Comparison of ENCODE assay signal across 18 cellular contexts in the genomic region with DNA sequence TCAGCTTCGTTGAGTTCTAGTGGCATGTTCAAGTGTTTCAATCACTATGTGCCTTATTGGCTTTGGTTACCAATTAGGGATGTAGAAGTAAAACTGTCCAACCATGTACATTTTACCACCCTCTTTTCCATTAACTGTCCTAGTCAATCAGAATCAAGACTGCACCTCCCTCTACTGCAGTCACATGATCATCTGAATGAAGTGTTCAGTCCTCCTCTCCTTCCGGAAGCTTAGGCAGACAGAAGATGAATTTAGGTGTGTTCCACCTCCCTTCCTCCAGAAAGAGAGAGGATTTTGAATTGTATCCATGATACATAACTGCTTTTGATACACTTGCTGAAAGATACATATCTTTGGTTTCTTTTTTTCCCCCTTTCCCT.
DNase-seq lines count a peak whose midpoint lies in the region; ATAC-seq, FAIRE-seq and TF ChIP-seq lines count a peak whose summit lies in the region.
"Had no signal": no experiment of that assay in that cellular context is flagged by ENCODE, and none has a peak within 500 bp of the region (broad histone marks: within the 10 kb centered on the region; RNA-seq: fewer than 3 reads in every experiment).

No MANE protein-coding gene starts in this region.

- no peaks in the 10 kb centered on the region for H3K27me3 ChIP-seq in gastrocnemius medialis
- no peaks in the 10 kb centered on the region for H3K27me3 ChIP-seq in upper lobe of left lung
- H3K27me3 ChIP-seq: breast epithelium had no signal

- ATAC-seq in gastrocnemius medialis = no peak
- no peak for ATAC-seq in upper lobe of left lung (ENCODE audit: low FRiP score in 2 of 2)

- FAIRE-seq in H54 (lab: Jason Lieb, UNC) = peak; percentile 76
- FAIRE-seq: frontal cortex had no signal

- TF ChIP-seq CTCF in gastrocnemius medialis (IDR thresholded peaks at IDR 0.05 in 4 of 5, conservative IDR thresholded peaks at IDR 0.05 in 1 of 5) (no peak), upper lobe of left lung (IDR thresholded peaks at IDR 0.05) (no peak)

- H3K4me1 ChIP-seq in gastrocnemius medialis = peaks cover 12 to 13% of the 10 kb centered on the region in 2 donors
- H3K4me1 ChIP-seq in upper lobe of left lung = peaks cover 0 to 6% (median 1%) of the 10 kb centered on the region in 4 donors
- H3K4me1 ChIP-seq: breast epithelium had no signal

- peaks cover 12% of the 10 kb centered on the region for H3K36me3 Mint-ChIP-seq in activated naive CD4-positive, alpha-beta T cell treated with anti-CD3 and anti-CD28 coated beads for 36 hours (ENCODE audit: low read depth)
- peaks cover 35% of the 10 kb centered on the region for H3K36me3 Mint-ChIP-seq in activated naive CD8-positive, alpha-beta T cell treated with anti-CD3 and anti-CD28 coated beads for 36 hours

- 78 to 94% methylated on average over 2 of the region's 2 CpGs for WGBS in upper lobe of left lung, 2 donors

- intact Hi-C loops in activated naive CD4-positive, alpha-beta T cell treated with anti-CD3 and anti-CD28 coated beads for 36 hours (cut with micrococcal nuclease) = loop anchor here (2.0 kb wide), 3 partner anchors 28 to 132 kb away; no protein-coding TSS in a partner anchor
- intact Hi-C loops in gastrocnemius medialis (cut with DNase I; ENCODE audit: low total_unique reads) = loop anchor here (10.0 kb wide), 1 partner anchor 116 kb away; no protein-coding TSS in a partner anchor

- H3K9me3 ChIP-seq in gastrocnemius medialis (no peaks in the 10 kb centered on the region), upper lobe of left lung (no peaks in the 10 kb centered on the region)
- H3K9me3 ChIP-seq: breast epithelium had no signal

- H3K9me3 Mint-ChIP-seq in activated naive CD4-positive, alpha-beta T cell treated with anti-CD3 and anti-CD28 coated beads for 36 hours = no peaks in the 10 kb centered on the region
- H3K9me3 Mint-ChIP-seq in activated naive CD8-positive, alpha-beta T cell treated with anti-CD3 and anti-CD28 coated beads for 36 hours = peaks cover 2% of the 10 kb centered on the region
- H3K9me3 Mint-ChIP-seq: mesothelial cell of epicardium had no signal

- TF ChIP-seq EP300 in upper lobe of left lung (IDR thresholded peaks at IDR 0.05) = no peak

- TF ChIP-seq POLR2A in H54 (IDR thresholded peaks at IDR 0.05; ENCODE audit: low read depth, low read length) (no peak), gastrocnemius medialis (IDR thresholded peaks at IDR 0.05) (no peak), upper lobe of left lung (IDR thresholded peaks at IDR 0.05) (no peak)

- no peaks in the 10 kb centered on the region for H3K27me3 Mint-ChIP-seq in activated naive CD4-positive, alpha-beta T cell treated with anti-CD3 and anti-CD28 coated beads for 36 hours (ENCODE audit: low read depth)
- H3K27me3 Mint-ChIP-seq in activated naive CD8-positive, alpha-beta T cell treated with anti-CD3 and anti-CD28 coated beads for 36 hours = no peaks in the 10 kb centered on the region
- H3K27me3 Mint-ChIP-seq: stimulated activated naive B cell treated with anti-CD40 and anti-IgM and Interleukin-4, amounts not matched to agents 10 μg/mL and 1 μg/mL and 100 μg/mL, for 72 hours had no signal

- H3K4me3 Mint-ChIP-seq in activated naive CD4-positive, alpha-beta T cell treated with anti-CD3 and anti-CD28 coated beads for 36 hours = no peak overlapping the region
- H3K4me3 Mint-ChIP-seq in activated naive CD8-positive, alpha-beta T cell treated with anti-CD3 and anti-CD28 coated beads for 36 hours = no peak overlapping the region
- H3K4me3 Mint-ChIP-seq: mesothelial cell of epicardium; stimulated activated naive B cell treated with anti-CD40 and anti-IgM and Interleukin-4, amounts not matched to agents 10 μg/mL and 1 μg/mL and 100 μg/mL, for 72 hours had no signal

- peaks cover 49% of the 10 kb centered on the region for H3K4me1 Mint-ChIP-seq in activated naive CD4-positive, alpha-beta T cell treated with anti-CD3 and anti-CD28 coated beads for 36 hours (ENCODE audit: low read depth)
- peaks cover 25% of the 10 kb centered on the region for H3K4me1 Mint-ChIP-seq in activated naive CD8-positive, alpha-beta T cell treated with anti-CD3 and anti-CD28 coated beads for 36 hours
- H3K4me1 Mint-ChIP-seq: mesothelial cell of epicardium had no signal

- H3K36me3 ChIP-seq in gastrocnemius medialis = peaks cover 0 to 14% of the 10 kb centered on the region in 2 donors
- H3K36me3 ChIP-seq in upper lobe of left lung = peaks cover 0 to 55% (median 10%) of the 10 kb centered on the region in 4 donors
- H3K36me3 ChIP-seq: breast epithelium had no signal

- in situ Hi-C loops in gastrocnemius medialis (cut with MboI; ENCODE audit: low sequenced_read_pairs in 4 of 4) = loop anchor here in 1 of 4 donors (25.0 kb wide), 1 partner anchor 97 kb away; no protein-coding TSS in a partner anchor

- H3K27ac ChIP-seq in gastrocnemius medialis (peak overlapping the region in 3 of 4 donors; percentile 2 to 48 (median 42)), upper lobe of left lung (no peak overlapping the region)
- H3K27ac ChIP-seq: breast epithelium, epithelial cell of prostate had no signal

- no peak for DNase-seq in activated naive CD4-positive, alpha-beta T cell treated with anti-CD3 and anti-CD28 coated beads for 36 hours
- DNase-seq in activated naive CD4-positive, alpha-beta T cell (lab: John Stamatoyannopoulos, UW) = no peak
- DNase-seq in H54 (ENCODE audit: insufficient read length, low spot score) (no peak), gastrocnemius medialis (no peak), mucosa of gallbladder (ENCODE audit: low spot score) (no peak), upper lobe of left lung (no peak), germinal center (ENCODE audit: low spot score) (no peak)
- DNase-seq in activated naive CD8-positive, alpha-beta T cell treated with anti-CD3 and anti-CD28 coated beads for 36 hours = no peak
- DNase-seq: dermis blood vessel endothelial cell; H7; left cardiac atrium; NCI-H2081; NCI-H510A treated with DMSO at 0.1 percent for 48 hours; stimulated activated naive B cell treated with anti-CD40 and anti-IgM and Interleukin-4, amounts not matched to agents 10 μg/mL and 1 μg/mL and 100 μg/mL, for 72 hours had no signal

- CTCF ChIA-PET in activated naive CD4-positive, alpha-beta T cell treated with anti-CD3 and anti-CD28 coated beads for 36 hours (lab: Charles Lee) = interaction anchor here (1.5 kb wide), 1 partner anchor 15 kb away, joined by 7 read pairs; no protein-coding TSS in a partner anchor

- no peak overlapping the region for H3K4me3 ChIP-seq in gastrocnemius medialis
- no peak overlapping the region for H3K4me3 ChIP-seq in upper lobe of left lung
- H3K4me3 ChIP-seq: breast epithelium had no signal

- H3K27ac Mint-ChIP-seq in activated naive CD4-positive, alpha-beta T cell treated with anti-CD3 and anti-CD28 coated beads for 36 hours = peak overlapping the region; percentile 73
- H3K27ac Mint-ChIP-seq in activated naive CD8-positive, alpha-beta T cell treated with anti-CD3 and anti-CD28 coated beads for 36 hours = peak overlapping the region; percentile 84
- H3K27ac Mint-ChIP-seq: mesothelial cell of epicardium; stimulated activated naive B cell treated with anti-CD40 and anti-IgM and Interleukin-4, amounts not matched to agents 10 μg/mL and 1 μg/mL and 100 μg/mL, for 72 hours had no signal

Comparison
In these comparisons a context has a peak if more than half of its experiments do, and no peak if none do; other contexts are left out.
1. H3K27ac ChIP-seq: peak in gastrocnemius medialis (3 of 4); none in upper lobe of left lung (0 of 4).